In genomic region chr13:114049026-114049425, GRCh38 we compare ENCODE assay signal across 1 cellular context.
TF ChIP-seq lines count a peak whose summit lies in the region.

No MANE protein-coding gene starts in this region.

TF ChIP-seq in GM12878, 131 proteins besides CTCF, POLR2A, EP300 and RAD21 (continued from another document):
- TF ChIP-seq CUX1 (IDR thresholded peaks at IDR 0.05; ENCODE audit: insufficient replicate concordance, low read depth, low read length) = no peak
- peak; percentile 72 for TF ChIP-seq MEF2B (IDR thresholded peaks at IDR 0.05; ENCODE audit: partially characterized antibody, poor library complexity, severe bottlenecking)
